ENCODE assay signal across 10 cellular contexts in genomic region chr14:72443991-72444431, GRCh38.
DNase-seq lines count a peak whose midpoint lies in the region; ATAC-seq and TF ChIP-seq lines count a peak whose summit lies in the region.
"Had no signal": no experiment of that assay in that cellular context is flagged by ENCODE, and none has a peak within 500 bp of the region (broad histone marks: within the 10 kb centered on the region; RNA-seq: fewer than 3 reads in every experiment).

No MANE protein-coding gene starts in this region.

- H3K4me1 Mint-ChIP-seq in activated T-cell treated with anti-CD3 and anti-CD28 coated beads, Interleukin-2, amount 50 U/mL, for 72 hours (ENCODE audit: low read depth), result peaks cover 51% of the 10 kb centered on the region

- no peak overlapping the region for H3K27ac ChIP-seq in ovary
- H3K27ac ChIP-seq in effector memory CD4-positive, alpha-beta T cell (ENCODE audit: insufficient read depth, low read length, poor library complexity, severe bottlenecking), result no peak overlapping the region

- H3K9me3 Mint-ChIP-seq in activated T-cell treated with anti-CD3 and anti-CD28 coated beads, Interleukin-2, amount 50 U/mL, for 72 hours, result no peaks in the 10 kb centered on the region
- H3K9me3 Mint-ChIP-seq: mesothelial cell of epicardium had no signal

- H3K27me3 ChIP-seq in GM06990 (replicated peaks; ENCODE audit: control insufficient read depth, insufficient read depth, low read length), result no peaks in the 10 kb centered on the region
- H3K27me3 ChIP-seq in ovary, result no peaks in the 10 kb centered on the region
- H3K27me3 ChIP-seq in effector memory CD4-positive, alpha-beta T cell (replicated peaks; ENCODE audit: control insufficient read depth, insufficient read depth, low read length, poor library complexity, severe bottlenecking), result no peaks in the 10 kb centered on the region
- H3K27me3 ChIP-seq in H7 (ENCODE audit: control insufficient read depth, insufficient read depth, low read length), result no peaks in the 10 kb centered on the region

- ATAC-seq in activated T-cell treated with anti-CD3 and anti-CD28 coated beads, Interleukin-2, amount 50 U/mL, for 72 hours (replicated peaks in 1 of 2), result peak; percentile 71 to 79
- ATAC-seq in GM19351 (IDR thresholded peaks at IDR 0.05; ENCODE audit: unreplicated experiment), result no peak
- ATAC-seq: Panc1 had no signal

- DNase-seq in GM06990 (ENCODE audit: extremely low read depth, insufficient read length) (peak; percentile 49), NOMO-1 (lab: John Stamatoyannopoulos, UW; ENCODE audit: unreplicated experiment in 2 of 2) (peak; percentile 57 to 64), ovary (no peak), H7 (no peak)
- peak; percentile 40 to 55 for DNase-seq in activated T-cell treated with anti-CD3 and anti-CD28 coated beads, Interleukin-2, amount 50 U/mL, for 72 hours
- peak; percentile 10 to 26 (median 23) for DNase-seq in stimulated activated CD4-positive, alpha-beta T cell treated with anti-CD3 and anti-CD28 coated beads, Interleukin-12 subunit alpha, Interleukin-12 subunit beta, amount 100 ng/mL, for 48 hours (ENCODE audit: low read depth in 2 of 3, low spot score in 1 of 3)
- DNase-seq in effector memory CD4-positive, alpha-beta T cell, result no peak

- intact Hi-C loops in ovary (cut with DNase I), result no loop called here

- no peaks in the 10 kb centered on the region for H3K36me3 ChIP-seq in GM06990 (ENCODE audit: control insufficient read depth, insufficient read depth, low read length)
- H3K36me3 ChIP-seq in ovary, result no peaks in the 10 kb centered on the region
- H3K36me3 ChIP-seq in effector memory CD4-positive, alpha-beta T cell (ENCODE audit: control insufficient read depth, insufficient read depth, low read length), result no peaks in the 10 kb centered on the region
- no peaks in the 10 kb centered on the region for H3K36me3 ChIP-seq in H7 (replicated peaks; ENCODE audit: control insufficient read depth, insufficient read depth, low read length)

- H3K4me3 Mint-ChIP-seq in activated T-cell treated with anti-CD3 and anti-CD28 coated beads, Interleukin-2, amount 50 U/mL, for 72 hours, result peak overlapping the region; percentile 43 to 58
- H3K4me3 Mint-ChIP-seq: mesothelial cell of epicardium had no signal

- H3K4me1 ChIP-seq in ovary (ENCODE audit: insufficient read depth), result no peaks in the 10 kb centered on the region
- H3K4me1 ChIP-seq in effector memory CD4-positive, alpha-beta T cell (ENCODE audit: control insufficient read depth, insufficient read depth, low read length, poor library complexity, severe bottlenecking), result peaks cover 36% of the 10 kb centered on the region

- no peaks in the 10 kb centered on the region for H3K36me3 Mint-ChIP-seq in activated T-cell treated with anti-CD3 and anti-CD28 coated beads, Interleukin-2, amount 50 U/mL, for 72 hours (ENCODE audit: insufficient read depth in 2 of 2)
- H3K36me3 Mint-ChIP-seq: mesothelial cell of epicardium had no signal

- H3K9me3 ChIP-seq in ovary, result no peaks in the 10 kb centered on the region
- no peaks in the 10 kb centered on the region for H3K9me3 ChIP-seq in effector memory CD4-positive, alpha-beta T cell (ENCODE audit: control insufficient read depth, low read length)

- H3K4me3 ChIP-seq in GM06990 (replicated peaks; ENCODE audit: low read depth, low read length) (no peak overlapping the region), ovary (no peak overlapping the region), H7 (ENCODE audit: insufficient read depth, low read depth, low read length) (no peak overlapping the region)
- no peak overlapping the region for H3K4me3 ChIP-seq in effector memory CD4-positive, alpha-beta T cell (ENCODE audit: insufficient read depth, low read depth, low read length, poor library complexity, severe bottlenecking)

- 67 to 77% (median 74%) methylated on average over 8 of the region's 8 CpGs for WGBS in ovary, 3 donors

- peak overlapping the region; percentile 7 for H3K27ac Mint-ChIP-seq in activated T-cell treated with anti-CD3 and anti-CD28 coated beads, Interleukin-2, amount 50 U/mL, for 72 hours
- H3K27ac Mint-ChIP-seq: mesothelial cell of epicardium had no signal

- no peak for TF ChIP-seq POLR2A in ovary (IDR thresholded peaks at IDR 0.05)

- TF ChIP-seq EP300 in ovary (IDR thresholded peaks at IDR 0.05), result no peak

- H3K27me3 Mint-ChIP-seq in activated T-cell treated with anti-CD3 and anti-CD28 coated beads, Interleukin-2, amount 50 U/mL, for 72 hours (ENCODE audit: low read depth), result peaks cover 23% of the 10 kb centered on the region

- no peak for TF ChIP-seq CTCF in GM06990 (IDR thresholded peaks at IDR 0.05; ENCODE audit: insufficient read depth, low read length, poor library complexity, severe bottlenecking)
- TF ChIP-seq CTCF in ovary (IDR thresholded peaks at IDR 0.05), result no peak

Comparison
In these comparisons a context has a peak if more than half of its experiments do, and no peak if none do; other contexts are left out.
1. DNase-seq: peak in GM06990 (single experiment), NOMO-1 (2 of 2), activated T-cell treated with anti-CD3 and anti-CD28 coated beads, Interleukin-2, amount 50 U/mL, for 72 hours (2 of 2) and stimulated activated CD4-positive, alpha-beta T cell treated with anti-CD3 and anti-CD28 coated beads, Interleukin-12 subunit alpha, Interleukin-12 subunit beta, amount 100 ng/mL, for 48 hours (3 of 3); none in ovary (0 of 5), effector memory CD4-positive, alpha-beta T cell (0 of 3) and H7 (single experiment).